Comparison of ENCODE assay signal across 1 cellular context in genomic region chr14:20617138-20618003, GRCh38.
TF ChIP-seq lines count a peak whose summit lies in the region.

No MANE protein-coding gene starts in this region.

TF ChIP-seq in GM12878, 131 proteins besides CTCF, POLR2A, EP300 and RAD21 (continued from another document and continues in another):
- TF ChIP-seq BACH1 (IDR thresholded peaks at IDR 0.05; ENCODE audit: borderline replicate concordance) (peak; percentile 39; the same call in 1 of the 2 replicates), SP1 (IDR thresholded peaks at IDR 0.05; ENCODE audit: low read depth, low read length) (no peak), FOXM1 (IDR thresholded peaks at IDR 0.05; ENCODE audit: low read depth, low read length) (no peak), JUND (IDR thresholded peaks at IDR 0.05; ENCODE audit: low read depth, low read length) (no peak), HDGF (IDR thresholded peaks at IDR 0.05) (no peak), DPF2 (IDR thresholded peaks at IDR 0.05) (no peak), ATF7 (IDR thresholded peaks at IDR 0.05; ENCODE audit: low read depth) (no peak), ZNF24 (IDR thresholded peaks at IDR 0.05) (no peak), TARDBP (IDR thresholded peaks at IDR 0.05; ENCODE audit: borderline replicate concordance) (no peak), CHD4 (IDR thresholded peaks at IDR 0.05) (no peak), CHD1 (IDR thresholded peaks at IDR 0.05; ENCODE audit: low read depth, low read length) (no peak), SREBF2 (IDR thresholded peaks at IDR 0.05; ENCODE audit: low read length) (no peak), MYB (IDR thresholded peaks at IDR 0.05; ENCODE audit: borderline replicate concordance, low read depth, low read length) (no peak), GABPA (IDR thresholded peaks at IDR 0.05; ENCODE audit: low read depth) (no peak; the same call in 1 of the 2 replicates), PML (IDR thresholded peaks at IDR 0.05; ENCODE audit: low read length) (peak; percentile 73; the same call in 1 of the 2 replicates), NFXL1 (IDR thresholded peaks at IDR 0.05; ENCODE audit: borderline replicate concordance) (no peak), RFX5 (IDR thresholded peaks at IDR 0.05; ENCODE audit: low read depth, low read length) (no peak), TCF12 (IDR thresholded peaks at IDR 0.05; ENCODE audit: low read depth, low read length) (no peak), NFYA (IDR thresholded peaks at IDR 0.05; ENCODE audit: borderline replicate concordance, low read depth, low read length) (no peak), TBL1XR1 (IDR thresholded peaks at IDR 0.05; ENCODE audit: low read depth, low read length) (no peak), IKZF1 (conservative IDR thresholded peaks at IDR 0.05) (0 out of 2 replicates have a peak, but pooled peaks have one; percentile 22), CREB1 (IDR thresholded peaks at IDR 0.05; ENCODE audit: low read depth) (no peak), NBN (IDR thresholded peaks at IDR 0.05) (peak; percentile 43; the same call in 1 of the 2 replicates), RCOR1 (conservative IDR thresholded peaks at IDR 0.05; ENCODE audit: low read depth, low read length) (no peak), SUPT20H (IDR thresholded peaks at IDR 0.05; ENCODE audit: borderline replicate concordance, control insufficient read depth, low read depth, low read length) (no peak), EED (IDR thresholded peaks at IDR 0.05; ENCODE audit: low read depth) (no peak), IKZF2 (IDR thresholded peaks at IDR 0.05) (0 out of 4 replicates have a peak, but pooled peaks of 1 of the 2 experiments have one; percentile 19), NR2C1 (IDR thresholded peaks at IDR 0.05) (no peak), MEF2B (IDR thresholded peaks at IDR 0.05; ENCODE audit: partially characterized antibody, poor library complexity, severe bottlenecking) (peak; percentile 83), MTA2 (IDR thresholded peaks at IDR 0.05; ENCODE audit: low read depth) (peak; percentile 25; the same call in 1 of the 2 replicates), ZBTB33 (IDR thresholded peaks at IDR 0.05) (no peak), RUNX3 (IDR thresholded peaks at IDR 0.05; ENCODE audit: low read length) (peak; percentile 61), CUX1 (IDR thresholded peaks at IDR 0.05; ENCODE audit: insufficient replicate concordance, low read depth, low read length) (no peak), BMI1 (IDR thresholded peaks at IDR 0.05; ENCODE audit: borderline replicate concordance) (no peak; the same call in 1 of the 2 replicates), ZSCAN29 (IDR thresholded peaks at IDR 0.05) (no peak), POLR2AphosphoS5 (IDR thresholded peaks at IDR 0.05; ENCODE audit: low read length) (no peak), ZNF687 (IDR thresholded peaks at IDR 0.05) (no peak)
- TF ChIP-seq, protein P1, sequence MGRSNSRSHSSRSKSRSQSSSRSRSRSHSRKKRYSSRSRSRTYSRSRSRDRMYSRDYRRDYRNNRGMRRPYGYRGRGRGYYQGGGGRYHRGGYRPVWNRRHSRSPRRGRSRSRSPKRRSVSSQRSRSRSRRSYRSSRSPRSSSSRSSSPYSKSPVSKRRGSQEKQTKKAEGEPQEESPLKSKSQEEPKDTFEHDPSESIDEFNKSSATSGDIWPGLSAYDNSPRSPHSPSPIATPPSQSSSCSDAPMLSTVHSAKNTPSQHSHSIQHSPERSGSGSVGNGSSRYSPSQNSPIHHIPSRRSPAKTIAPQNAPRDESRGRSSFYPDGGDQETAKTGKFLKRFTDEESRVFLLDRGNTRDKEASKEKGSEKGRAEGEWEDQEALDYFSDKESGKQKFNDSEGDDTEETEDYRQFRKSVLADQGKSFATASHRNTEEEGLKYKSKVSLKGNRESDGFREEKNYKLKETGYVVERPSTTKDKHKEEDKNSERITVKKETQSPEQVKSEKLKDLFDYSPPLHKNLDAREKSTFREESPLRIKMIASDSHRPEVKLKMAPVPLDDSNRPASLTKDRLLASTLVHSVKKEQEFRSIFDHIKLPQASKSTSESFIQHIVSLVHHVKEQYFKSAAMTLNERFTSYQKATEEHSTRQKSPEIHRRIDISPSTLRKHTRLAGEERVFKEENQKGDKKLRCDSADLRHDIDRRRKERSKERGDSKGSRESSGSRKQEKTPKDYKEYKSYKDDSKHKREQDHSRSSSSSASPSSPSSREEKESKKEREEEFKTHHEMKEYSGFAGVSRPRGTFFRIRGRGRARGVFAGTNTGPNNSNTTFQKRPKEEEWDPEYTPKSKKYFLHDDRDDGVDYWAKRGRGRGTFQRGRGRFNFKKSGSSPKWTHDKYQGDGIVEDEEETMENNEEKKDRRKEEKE (IDR thresholded peaks at IDR 0.05): no peak
- TF ChIP-seq, protein P2, sequence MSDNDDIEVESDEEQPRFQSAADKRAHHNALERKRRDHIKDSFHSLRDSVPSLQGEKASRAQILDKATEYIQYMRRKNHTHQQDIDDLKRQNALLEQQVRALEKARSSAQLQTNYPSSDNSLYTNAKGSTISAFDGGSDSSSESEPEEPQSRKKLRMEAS (IDR thresholded peaks at IDR 0.05; ENCODE audit: low read depth, low read length): no peak
- TF ChIP-seq, protein P3, sequence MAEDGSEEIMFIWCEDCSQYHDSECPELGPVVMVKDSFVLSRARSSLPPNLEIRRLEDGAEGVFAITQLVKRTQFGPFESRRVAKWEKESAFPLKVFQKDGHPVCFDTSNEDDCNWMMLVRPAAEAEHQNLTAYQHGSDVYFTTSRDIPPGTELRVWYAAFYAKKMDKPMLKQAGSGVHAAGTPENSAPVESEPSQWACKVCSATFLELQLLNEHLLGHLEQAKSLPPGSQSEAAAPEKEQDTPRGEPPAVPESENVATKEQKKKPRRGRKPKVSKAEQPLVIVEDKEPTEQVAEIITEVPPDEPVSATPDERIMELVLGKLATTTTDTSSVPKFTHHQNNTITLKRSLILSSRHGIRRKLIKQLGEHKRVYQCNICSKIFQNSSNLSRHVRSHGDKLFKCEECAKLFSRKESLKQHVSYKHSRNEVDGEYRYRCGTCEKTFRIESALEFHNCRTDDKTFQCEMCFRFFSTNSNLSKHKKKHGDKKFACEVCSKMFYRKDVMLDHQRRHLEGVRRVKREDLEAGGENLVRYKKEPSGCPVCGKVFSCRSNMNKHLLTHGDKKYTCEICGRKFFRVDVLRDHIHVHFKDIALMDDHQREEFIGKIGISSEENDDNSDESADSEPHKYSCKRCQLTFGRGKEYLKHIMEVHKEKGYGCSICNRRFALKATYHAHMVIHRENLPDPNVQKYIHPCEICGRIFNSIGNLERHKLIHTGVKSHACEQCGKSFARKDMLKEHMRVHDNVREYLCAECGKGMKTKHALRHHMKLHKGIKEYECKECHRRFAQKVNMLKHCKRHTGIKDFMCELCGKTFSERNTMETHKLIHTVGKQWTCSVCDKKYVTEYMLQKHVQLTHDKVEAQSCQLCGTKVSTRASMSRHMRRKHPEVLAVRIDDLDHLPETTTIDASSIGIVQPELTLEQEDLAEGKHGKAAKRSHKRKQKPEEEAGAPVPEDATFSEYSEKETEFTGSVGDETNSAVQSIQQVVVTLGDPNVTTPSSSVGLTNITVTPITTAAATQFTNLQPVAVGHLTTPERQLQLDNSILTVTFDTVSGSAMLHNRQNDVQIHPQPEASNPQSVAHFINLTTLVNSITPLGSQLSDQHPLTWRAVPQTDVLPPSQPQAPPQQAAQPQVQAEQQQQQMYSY (CRISPR knock-in tag; IDR thresholded peaks at IDR 0.05): peak; percentile 76; the same call in 1 of the 2 replicates
- TF ChIP-seq, protein P4, sequence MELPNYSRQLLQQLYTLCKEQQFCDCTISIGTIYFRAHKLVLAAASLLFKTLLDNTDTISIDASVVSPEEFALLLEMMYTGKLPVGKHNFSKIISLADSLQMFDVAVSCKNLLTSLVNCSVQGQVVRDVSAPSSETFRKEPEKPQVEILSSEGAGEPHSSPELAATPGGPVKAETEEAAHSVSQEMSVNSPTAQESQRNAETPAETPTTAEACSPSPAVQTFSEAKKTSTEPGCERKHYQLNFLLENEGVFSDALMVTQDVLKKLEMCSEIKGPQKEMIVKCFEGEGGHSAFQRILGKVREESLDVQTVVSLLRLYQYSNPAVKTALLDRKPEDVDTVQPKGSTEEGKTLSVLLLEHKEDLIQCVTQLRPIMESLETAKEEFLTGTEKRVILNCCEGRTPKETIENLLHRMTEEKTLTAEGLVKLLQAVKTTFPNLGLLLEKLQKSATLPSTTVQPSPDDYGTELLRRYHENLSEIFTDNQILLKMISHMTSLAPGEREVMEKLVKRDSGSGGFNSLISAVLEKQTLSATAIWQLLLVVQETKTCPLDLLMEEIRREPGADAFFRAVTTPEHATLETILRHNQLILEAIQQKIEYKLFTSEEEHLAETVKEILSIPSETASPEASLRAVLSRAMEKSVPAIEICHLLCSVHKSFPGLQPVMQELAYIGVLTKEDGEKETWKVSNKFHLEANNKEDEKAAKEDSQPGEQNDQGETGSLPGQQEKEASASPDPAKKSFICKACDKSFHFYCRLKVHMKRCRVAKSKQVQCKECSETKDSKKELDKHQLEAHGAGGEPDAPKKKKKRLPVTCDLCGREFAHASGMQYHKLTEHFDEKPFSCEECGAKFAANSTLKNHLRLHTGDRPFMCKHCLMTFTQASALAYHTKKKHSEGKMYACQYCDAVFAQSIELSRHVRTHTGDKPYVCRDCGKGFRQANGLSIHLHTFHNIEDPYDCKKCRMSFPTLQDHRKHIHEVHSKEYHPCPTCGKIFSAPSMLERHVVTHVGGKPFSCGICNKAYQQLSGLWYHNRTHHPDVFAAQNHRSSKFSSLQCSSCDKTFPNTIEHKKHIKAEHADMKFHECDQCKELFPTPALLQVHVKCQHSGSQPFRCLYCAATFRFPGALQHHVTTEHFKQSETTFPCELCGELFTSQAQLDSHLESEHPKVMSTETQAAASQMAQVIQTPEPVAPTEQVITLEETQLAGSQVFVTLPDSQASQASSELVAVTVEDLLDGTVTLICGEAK (IDR thresholded peaks at IDR 0.05; ENCODE audit: borderline replicate concordance): 0 out of 2 replicates have a peak, but pooled peaks have one; percentile 25
